ENCODE assay signal across 8 cellular contexts in genomic region chr17:81393684-81394376, GRCh38. TPM values are rescaled to one million over a fixed set of nuclear protein-coding genes. Genes with fewer than 3 reads are reported as not detected.
DNase-seq lines count a peak whose midpoint lies in the region; ATAC-seq and TF ChIP-seq lines count a peak whose summit lies in the region.

No MANE protein-coding gene starts in this region.

- H3K4me3 ChIP-seq in foreskin fibroblast (ENCODE audit: low read depth in 1 of 2, low read length in 2 of 2) = peak overlapping the region; percentile 58 to 69

- peaks cover 3 to 5% of the 10 kb centered on the region in 2 donors for H3K36me3 Mint-ChIP-seq in activated T-cell treated with anti-CD3 and anti-CD28 coated beads, Interleukin-2, amount 50 U/mL, for 72 hours (ENCODE audit: insufficient read depth in 2 of 2)
- peaks cover 0 to 3% (median 0%) of the 10 kb centered on the region in 3 donors for H3K36me3 Mint-ChIP-seq in naive thymus-derived CD8-positive, alpha-beta T cell

- peak overlapping the region; percentile 84 to 85 for H3K4me3 Mint-ChIP-seq in activated T-cell treated with anti-CD3 and anti-CD28 coated beads, Interleukin-2, amount 50 U/mL, for 72 hours
- H3K4me3 Mint-ChIP-seq in naive thymus-derived CD8-positive, alpha-beta T cell = peak overlapping the region in 6 of 10 donors; percentile 2 to 79 (median 40)

- peaks cover 63% of the 10 kb centered on the region for H3K27me3 Mint-ChIP-seq in activated T-cell treated with anti-CD3 and anti-CD28 coated beads, Interleukin-2, amount 50 U/mL, for 72 hours (ENCODE audit: low read depth)
- H3K27me3 Mint-ChIP-seq in naive thymus-derived CD8-positive, alpha-beta T cell = peaks cover 22 to 68% (median 42%) of the 10 kb centered on the region in 5 donors

- DNase-seq in COLO829 (ENCODE audit: low spot score) (peak; percentile 97), HS-27A (ENCODE audit: low read depth) (peak; percentile 96), NCI-H82 (lab: John Stamatoyannopoulos, UW) (peak; percentile 100), foreskin fibroblast (peak; percentile 100), stromal cell of bone marrow (ENCODE audit: low read depth) (peak; percentile 100)
- DNase-seq in activated T-cell treated with anti-CD3 and anti-CD28 coated beads, Interleukin-2, amount 50 U/mL, for 72 hours = peak; percentile 92 to 95
- DNase-seq in naive thymus-derived CD8-positive, alpha-beta T cell = peak in 3 of 10 donors; percentile 35 to 60 (median 36)

- no peak for TF ChIP-seq CTCF in foreskin fibroblast (IDR thresholded peaks at IDR 0.05; ENCODE audit: low read depth, low read length)

- H3K27ac Mint-ChIP-seq in activated T-cell treated with anti-CD3 and anti-CD28 coated beads, Interleukin-2, amount 50 U/mL, for 72 hours = peak overlapping the region; percentile 91
- H3K27ac Mint-ChIP-seq in naive thymus-derived CD8-positive, alpha-beta T cell = peak overlapping the region in 3 of 10 donors; percentile 34 to 84 (median 70)

- POLR2A ChIA-PET in naive thymus-derived CD8-positive, alpha-beta T cell (lab: Charles Lee) = no interaction called here

- no peaks in the 10 kb centered on the region for H3K9me3 Mint-ChIP-seq in activated T-cell treated with anti-CD3 and anti-CD28 coated beads, Interleukin-2, amount 50 U/mL, for 72 hours
- H3K9me3 Mint-ChIP-seq in naive thymus-derived CD8-positive, alpha-beta T cell = no peaks in the 10 kb centered on the region

- peaks cover 28% of the 10 kb centered on the region for H3K4me1 Mint-ChIP-seq in activated T-cell treated with anti-CD3 and anti-CD28 coated beads, Interleukin-2, amount 50 U/mL, for 72 hours (ENCODE audit: low read depth)
- H3K4me1 Mint-ChIP-seq in naive thymus-derived CD8-positive, alpha-beta T cell = peaks cover 8 to 33% (median 18%) of the 10 kb centered on the region in 4 donors

- ATAC-seq in activated T-cell treated with anti-CD3 and anti-CD28 coated beads, Interleukin-2, amount 50 U/mL, for 72 hours (replicated peaks in 1 of 2) = peak; percentile 63
- ATAC-seq in naive thymus-derived CD8-positive, alpha-beta T cell = peak; percentile 33 to 42
- no peak for ATAC-seq in HG03025 (IDR thresholded peaks at IDR 0.05; ENCODE audit: low FRiP score, unreplicated experiment)

RNA-seq across cellular contexts. Expression of gene BAHCC1, which starts 1.4 kb away (rescaled TPM):
- under 1 TPM; 0.02 to 0.14 TPM for total RNA-seq in activated T-cell treated with anti-CD3 and anti-CD28 coated beads, Interleukin-2, amount 50 U/mL, for 72 hours
- not detected for total RNA-seq in naive thymus-derived CD8-positive, alpha-beta T cell
- not detected for polyA plus RNA-seq in naive thymus-derived CD8-positive, alpha-beta T cell
